ENCODE assay signal across 8 cellular contexts in genomic region chr11:43879789-43880639, GRCh38.
DNase-seq lines count a peak whose midpoint lies in the region; ATAC-seq and TF ChIP-seq lines count a peak whose summit lies in the region.

No MANE protein-coding gene starts in this region.

- H3K4me3 Mint-ChIP-seq in stimulated activated naive CD8-positive, alpha-beta T cell treated with anti-CD3 and anti-CD28 coated beads, Interleukin-15, Interleukin-2, amounts not matched to agents 100 ng/mL and 50 ng/mL, for 24 hours, result peak overlapping the region; percentile 86
- peak overlapping the region; percentile 87 for H3K4me3 Mint-ChIP-seq in memory B cell

- H3K4me1 Mint-ChIP-seq in stimulated activated naive CD8-positive, alpha-beta T cell treated with anti-CD3 and anti-CD28 coated beads, Interleukin-15, Interleukin-2, amounts not matched to agents 100 ng/mL and 50 ng/mL, for 24 hours (ENCODE audit: low read depth), result peaks cover 25% of the 10 kb centered on the region
- peaks cover 10% of the 10 kb centered on the region for H3K4me1 Mint-ChIP-seq in memory B cell

- H3K36me3 Mint-ChIP-seq in stimulated activated naive CD8-positive, alpha-beta T cell treated with anti-CD3 and anti-CD28 coated beads, Interleukin-15, Interleukin-2, amounts not matched to agents 100 ng/mL and 50 ng/mL, for 24 hours (ENCODE audit: low read depth), result peaks cover 24% of the 10 kb centered on the region
- peaks cover 19% of the 10 kb centered on the region for H3K36me3 Mint-ChIP-seq in memory B cell

- no peak for DNase-seq in stimulated activated naive CD8-positive, alpha-beta T cell treated with anti-CD3 and anti-CD28 coated beads, Interleukin-15, Interleukin-2, amounts not matched to agents 100 U/mL and 50 U/mL, for 24 hours
- DNase-seq in astrocyte of the cerebellum (ENCODE audit: low read depth) (no peak), memory B cell (ENCODE audit: low spot score in 2 of 2) (no peak), ecto neural progenitor cell (ENCODE audit: low spot score) (no peak), GM13977 (ENCODE audit: low spot score) (no peak), amygdala (lab: John Stamatoyannopoulos, UW) (no peak)

- H3K27me3 Mint-ChIP-seq in stimulated activated naive CD8-positive, alpha-beta T cell treated with anti-CD3 and anti-CD28 coated beads, Interleukin-15, Interleukin-2, amounts not matched to agents 100 ng/mL and 50 ng/mL, for 24 hours, result peaks cover 15% of the 10 kb centered on the region
- peaks cover 13% of the 10 kb centered on the region for H3K27me3 Mint-ChIP-seq in memory B cell

- TF ChIP-seq CTCF in astrocyte of the cerebellum (IDR thresholded peaks at IDR 0.05; ENCODE audit: low read depth, low read length, missing control alignments) (no peak), GM13977 (IDR thresholded peaks at IDR 0.05; ENCODE audit: extremely low read depth, insufficient read depth, missing control alignments) (no peak)

- peak overlapping the region; percentile 71 for H3K4me3 ChIP-seq in astrocyte of the cerebellum (ENCODE audit: low read depth, low read length)

- H3K9me3 Mint-ChIP-seq in stimulated activated naive CD8-positive, alpha-beta T cell treated with anti-CD3 and anti-CD28 coated beads, Interleukin-15, Interleukin-2, amounts not matched to agents 100 ng/mL and 50 ng/mL, for 24 hours, result no peaks in the 10 kb centered on the region
- peaks cover 2% of the 10 kb centered on the region for H3K9me3 Mint-ChIP-seq in memory B cell

- no peak for ATAC-seq in stimulated activated naive CD8-positive, alpha-beta T cell treated with anti-CD3 and anti-CD28 coated beads, Interleukin-15, Interleukin-2, amounts not matched to agents 100 U/mL and 50 U/mL, for 24 hours
- ATAC-seq in memory B cell (ENCODE audit: low read depth), result peak; percentile 4
- no peak for ATAC-seq in GM21526 (IDR thresholded peaks at IDR 0.05; ENCODE audit: low FRiP score, unreplicated experiment)

- H3K27ac Mint-ChIP-seq in stimulated activated naive CD8-positive, alpha-beta T cell treated with anti-CD3 and anti-CD28 coated beads, Interleukin-15, Interleukin-2, amounts not matched to agents 100 ng/mL and 50 ng/mL, for 24 hours, result peak overlapping the region; percentile 90
- peak overlapping the region; percentile 78 for H3K27ac Mint-ChIP-seq in memory B cell

- in situ Hi-C loops in astrocyte of the cerebellum (cut with HindIII; ENCODE audit: low sequenced_read_pairs), result no loop called here
- in situ Hi-C loops in GM13977 (cut with MboI; ENCODE audit: low pct_unique_long_range_greater_than_20kb, low sequenced_read_pairs, unreplicated experiment), result loop anchor here (10.0 kb wide), 1 partner anchor 155 kb away; no protein-coding TSS in a partner anchor
